Comparison of ENCODE assay signal across 26 cellular contexts in genomic region chr3:88812576-88812975, GRCh38.
"Had no signal": no experiment of that assay in that cellular context is flagged by ENCODE, and none has a peak within 500 bp of the region (broad histone marks: within the 10 kb centered on the region; RNA-seq: fewer than 3 reads in every experiment).

No MANE protein-coding gene starts in this region.

- H3K4me3 ChIP-seq: adrenal gland, Peyer's patch, SJCRH30 had no signal

- H3K4me1 Mint-ChIP-seq: activated naive CD8-positive, alpha-beta T cell treated with anti-CD3 and anti-CD28 coated beads, Interleukin-2, amount 10 ng/mL, durations not matched to agents 7 days and 5 days had no signal

- H3K4me1 ChIP-seq: adrenal gland, Peyer's patch, SJCRH30 had no signal

- H3K27ac ChIP-seq: adrenal gland, Peyer's patch, RWPE1, SJCRH30, VCaP had no signal

- H3K9me3 ChIP-seq: adrenal gland, Peyer's patch, SJCRH30, SK-N-SH had no signal

- H3K9ac ChIP-seq: SK-N-SH had no signal

- H3K27ac Mint-ChIP-seq: activated CD8-positive, alpha-beta T cell treated with anti-CD3 and anti-CD28 coated beads for 36 hours; activated naive CD8-positive, alpha-beta T cell treated with anti-CD3 and anti-CD28 coated beads, Interleukin-2, amount 10 ng/mL, durations not matched to agents 7 days and 5 days; activated T-cell treated with anti-CD3 and anti-CD28 coated beads, Interleukin-2, amount 50 U/mL, for 72 hours; activated T-helper 2 cell treated with anti-CD3 and anti-CD28 coated beads, Interferon-gamma antibody, Interleukin-2, Interleukin-4, amounts not matched to agents 10 μg/mL and 5 μg/mL and 100 μg/mL, durations not matched to agents 14 hours and 24 hours and 36 hours; brain had no signal

- H3K36me3 ChIP-seq: adrenal gland, Peyer's patch, SJCRH30 had no signal

- H3K27me3 Mint-ChIP-seq: activated CD8-positive, alpha-beta T cell treated with anti-CD3 and anti-CD28 coated beads for 36 hours; activated naive CD8-positive, alpha-beta T cell treated with anti-CD3 and anti-CD28 coated beads, Interleukin-2, amount 10 ng/mL, durations not matched to agents 7 days and 5 days; brain had no signal

- H3K9me3 Mint-ChIP-seq: activated CD8-positive, alpha-beta T cell treated with anti-CD3 and anti-CD28 coated beads for 36 hours; brain had no signal

- ATAC-seq: activated CD4-positive, CD25-positive, alpha-beta regulatory T cell treated with anti-CD3 and anti-CD28 coated beads, Interleukin-2, amount 50 U/mL, for 24 hours; activated CD8-positive, alpha-beta T cell treated with anti-CD3 and anti-CD28 coated beads for 36 hours; activated T-cell treated with anti-CD3 and anti-CD28 coated beads, Interleukin-2, amount 50 U/mL, for 72 hours had no signal

- H3K4me3 Mint-ChIP-seq: activated CD8-positive, alpha-beta T cell treated with anti-CD3 and anti-CD28 coated beads for 36 hours; activated naive CD8-positive, alpha-beta T cell treated with anti-CD3 and anti-CD28 coated beads, Interleukin-2, amount 10 ng/mL, durations not matched to agents 7 days and 5 days; activated T-cell treated with anti-CD3 and anti-CD28 coated beads, Interleukin-2, amount 50 U/mL, for 72 hours; brain had no signal

- H3K4me2 ChIP-seq: SK-N-SH had no signal

- DNase-seq: activated CD4-positive, alpha-beta T cell treated with anti-CD3 and anti-CD28 coated beads for 4 hours; activated CD8-positive, alpha-beta memory T cell treated with anti-CD3 and anti-CD28 coated beads, Interleukin-2, amount 50 U/mL, for 4 hours; activated CD8-positive, alpha-beta T cell treated with anti-CD3 and anti-CD28 coated beads for 36 hours; activated gamma-delta T cell treated with Interleukin-2 at 50 U/mL for 16 hours; activated naive CD4-positive, alpha-beta T cell treated with anti-CD3 and anti-CD28 coated beads, Interleukin-2, amount 50 U/mL, for 16 hours; activated naive CD8-positive, alpha-beta T cell treated with anti-CD3 and anti-CD28 coated beads, Interleukin-2, amount 10 ng/mL, durations not matched to agents 7 days and 5 days; activated T-cell treated with anti-CD3 and anti-CD28 coated beads, Interleukin-2, amount 50 U/mL, for 72 hours; adrenal gland; aorta; KG1; NCI-H1048; NCI-H146; NCI-H187 treated with DMSO at 0.1 percent for 48 hours; NCI-H2081 treated with DMSO at 0.1 percent for 48 hours; NCI-H446; NCI-H524; Peyer's patch; Right ventricle myocardium superior; SJCRH30; SK-N-SH; T-helper 1 cell had no signal

- H3K36me3 Mint-ChIP-seq: activated naive CD8-positive, alpha-beta T cell treated with anti-CD3 and anti-CD28 coated beads, Interleukin-2, amount 10 ng/mL, durations not matched to agents 7 days and 5 days; brain had no signal

- H3K27me3 ChIP-seq: adrenal gland, Peyer's patch, SJCRH30 had no signal
